In genomic region chr7:836429-836828, GRCh38 we compare ENCODE assay signal across 8 cellular contexts. TPM values are rescaled to one million over a fixed set of nuclear protein-coding genes. Genes with fewer than 3 reads are reported as not detected.
DNase-seq lines count a peak whose midpoint lies in the region; ATAC-seq and TF ChIP-seq lines count a peak whose summit lies in the region.

No MANE protein-coding gene starts in this region.

- CTCF ChIA-PET in GM10248 (lab: Yijun Ruan, JAX) (interaction anchor here (0.7 to 3.4 kb wide), 4 partner anchors 10 to 50 kb away, joined by 3 to 17 read pairs (median 4); no protein-coding TSS in a partner anchor), SK-N-SH (lab: Yijun Ruan, JAX) (interaction anchor here (0.6 to 11.8 kb wide), 17 partner anchors 8 to 131 kb away, joined by 3 to 112 read pairs (median 5); partner anchors contain the start of gene GET4)

- H3K4me2 ChIP-seq in SK-N-SH, result no peak overlapping the region

- no peak for TF ChIP-seq EP300 in SK-N-SH (IDR thresholded peaks at IDR 0.05; ENCODE audit: borderline replicate concordance in 1 of 2, low read depth in 1 of 2, low read length in 1 of 2)

- no peak for DNase-seq in GM10248 (ENCODE audit: extremely low spot score)
- DNase-seq in SK-N-SH, result peak; percentile 65
- peak; percentile 71 for DNase-seq in fibroblast of mammary gland (ENCODE audit: low read depth)
- no peak for DNase-seq in retinal pigment epithelial cell (ENCODE audit: low read depth)
- no peak for DNase-seq in globus pallidus (ENCODE audit: low spot score)
- DNase-seq in NK-92 treated with Interleukin-12 subunit alpha and Interleukin-12 subunit beta, amount 100 ng/mL, for 24 hours (lab: John Stamatoyannopoulos, UW), result no peak
- no peak for DNase-seq in activated T-cell treated with anti-CD3 and anti-CD28 coated beads for 4 hours

- TF ChIP-seq RAD21 in SK-N-SH (IDR thresholded peaks at IDR 0.05; ENCODE audit: low read length), result peak; percentile 63

- H3F3A ChIP-seq in SK-N-SH (replicated peaks; ENCODE audit: insufficient read depth), result peaks cover 24% of the 10 kb centered on the region

- peaks cover 20 to 33% of the 10 kb centered on the region in 2 experiments for H3K36me3 ChIP-seq in SK-N-SH (replicated peaks in 1 of 2; ENCODE audit: control insufficient read depth in 1 of 2, insufficient read depth in 2 of 2, low read length in 1 of 2)

- H3K4me3 ChIP-seq in SK-N-SH (ENCODE audit: low read depth in 2 of 2, low read length in 1 of 2), result no peak overlapping the region
- H3K4me3 ChIP-seq in fibroblast of mammary gland (ENCODE audit: control insufficient read depth, low read depth, low read length), result no peak overlapping the region
- H3K4me3 ChIP-seq in retinal pigment epithelial cell (ENCODE audit: low read length), result no peak overlapping the region

- no peaks in the 10 kb centered on the region for H3K9me3 ChIP-seq in SK-N-SH

- peaks cover 82% of the 10 kb centered on the region for H3K79me2 ChIP-seq in SK-N-SH (ENCODE audit: insufficient read depth)

- no peak overlapping the region; a peak in 1 of 4 replicates for H3K27ac ChIP-seq in SK-N-SH (ENCODE audit: low read depth in 2 of 2, low read length in 1 of 2)

- POLR2A ChIA-PET in GM10248 (lab: Yijun Ruan, JAX) (no interaction called here), SK-N-SH (lab: Yijun Ruan, JAX) (no interaction called here)

- TF ChIP-seq CTCF in GM10248 (IDR thresholded peaks at IDR 0.05; ENCODE audit: control extremely low read depth, extremely low read depth, low read depth, missing control alignments) (peak; percentile 18), SK-N-SH (IDR thresholded peaks at IDR 0.05) (peak; percentile 63), fibroblast of mammary gland (conservative IDR thresholded peaks at IDR 0.05; ENCODE audit: control insufficient read depth, insufficient read depth, low read depth, low read length) (peak; percentile 67), retinal pigment epithelial cell (conservative IDR thresholded peaks at IDR 0.05; ENCODE audit: low read depth, low read length) (peak; percentile 63)

- no peaks in the 10 kb centered on the region for H3K27me3 ChIP-seq in SK-N-SH (ENCODE audit: insufficient read depth)

- H4K20me1 ChIP-seq in SK-N-SH (ENCODE audit: insufficient read depth), result peaks cover 22% of the 10 kb centered on the region

- no peak for ATAC-seq in HG03175 (IDR thresholded peaks at IDR 0.05; ENCODE audit: unreplicated experiment)

- H2AFZ ChIP-seq in SK-N-SH (ENCODE audit: low read depth), result no peak overlapping the region

- no peak overlapping the region for H3K9ac ChIP-seq in SK-N-SH

- H3K4me1 ChIP-seq in SK-N-SH (ENCODE audit: control insufficient read depth in 1 of 2, insufficient read depth in 2 of 2, low read depth in 1 of 2, low read length in 1 of 2), result peaks cover 10 to 16% of the 10 kb centered on the region in 2 experiments; a peak in 3 of 4 replicates

- 81% methylated on average over 5 of the region's 5 CpGs for WGBS in SK-N-SH (ENCODE audit: low lambda C conversion rate)

- no peaks in the 10 kb centered on the region for H3K9me2 ChIP-seq in SK-N-SH

TF ChIP-seq in SK-N-SH, 30 proteins besides CTCF, POLR2A, EP300 and RAD21:
- no peak for TF ChIP-seq RCOR1 (IDR thresholded peaks at IDR 0.05; ENCODE audit: low read length)
- TF ChIP-seq SIN3A (IDR thresholded peaks at IDR 0.05; ENCODE audit: borderline replicate concordance, low read depth, low read length), result no peak
- no peak for TF ChIP-seq EZH2phosphoT487 (IDR thresholded peaks at IDR 0.05; ENCODE audit: borderline replicate concordance, low read depth)
- TF ChIP-seq SMC3 (IDR thresholded peaks at IDR 0.05; ENCODE audit: low read depth, low read length), result peak; percentile 48; the same call in 1 of the 2 replicates
- TF ChIP-seq GATA2 (CRISPR knock-in tag; IDR thresholded peaks at IDR 0.05), result no peak
- no peak for TF ChIP-seq TEAD4 (IDR thresholded peaks at IDR 0.05; ENCODE audit: borderline replicate concordance, insufficient read depth)

RNA-seq across cellular contexts. Expression of gene SUN1, which starts 4.2 kb away (rescaled TPM):
- 369 and 560 TPM in 2 replicates for polyA plus RNA-seq in SK-N-SH (2012; rRNA removed)
- polyA plus RNA-seq in SK-N-SH (2012; cell fraction: cytosol; rRNA removed), result 137 and 282 TPM in 2 replicates
- 1,170 and 1,470 TPM in 2 replicates for polyA plus RNA-seq in SK-N-SH (2012; cell fraction: nucleus; rRNA removed)

RNA-seq across cellular contexts. Expression of gene GET4, which starts 39.9 kb away (rescaled TPM):
- 63.1 and 65.4 TPM in 2 replicates for polyA plus RNA-seq in SK-N-SH (2012; rRNA removed)
- polyA plus RNA-seq in SK-N-SH (2012; cell fraction: cytosol; rRNA removed), result 20.4 and 32.7 TPM in 2 replicates
- 341 and 380 TPM in 2 replicates for polyA plus RNA-seq in SK-N-SH (2012; cell fraction: nucleus; rRNA removed)

Comparison
In these comparisons a context has a peak if more than half of its experiments do, and no peak if none do; other contexts are left out.
1. DNase-seq: peak in SK-N-SH (single experiment) and fibroblast of mammary gland (single experiment); none in GM10248 (single experiment), retinal pigment epithelial cell (single experiment), globus pallidus (single experiment), NK-92 treated with Interleukin-12 subunit alpha and Interleukin-12 subunit beta, amount 100 ng/mL, for 24 hours (single experiment) and activated T-cell treated with anti-CD3 and anti-CD28 coated beads for 4 hours (single experiment).
2. Peak in every context shown above with its lines, with median percentiles within 50 percentile points of each other: CTCF ChIP-seq.